In the genomic region with DNA sequence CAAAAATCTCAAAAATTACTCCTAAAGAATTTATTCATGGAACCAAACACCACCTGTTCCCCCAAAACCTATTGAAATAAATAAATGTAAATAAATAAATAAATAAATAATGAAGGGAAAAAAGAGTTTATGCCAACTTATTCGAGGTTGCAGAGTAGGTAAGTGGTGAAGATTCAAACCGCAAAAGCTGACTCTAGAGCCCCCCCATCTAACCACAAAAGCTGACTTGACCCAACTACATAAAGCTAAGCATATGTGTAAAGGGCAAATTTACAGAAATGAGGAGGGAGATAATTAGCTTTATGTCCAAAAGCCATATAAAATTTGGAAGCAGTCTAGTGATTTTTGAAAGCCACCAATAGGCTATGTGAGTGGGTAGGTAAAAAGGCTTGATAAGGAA, we compare ENCODE assay signal across 22 cellular contexts.
"Had no signal": no experiment of that assay in that cellular context is flagged by ENCODE, and none has a peak within 500 bp of the region (broad histone marks: within the 10 kb centered on the region; RNA-seq: fewer than 3 reads in every experiment).

No MANE protein-coding gene starts in this region.

- H3K27ac ChIP-seq: hepatocyte, left lung, left ventricle myocardium inferior, lower lobe of right lung had no signal

- H3K27me3 ChIP-seq: hepatocyte, left lung had no signal

- H3K4me1 ChIP-seq: left lung, left ventricle myocardium inferior, lower lobe of right lung had no signal

- H3K79me2 ChIP-seq: hepatocyte had no signal

- H3K4me2 ChIP-seq: hepatocyte had no signal

- H3K36me3 ChIP-seq: left lung, left ventricle myocardium inferior, lower lobe of right lung had no signal

- H3K9me3 ChIP-seq: left ventricle myocardium inferior, lower lobe of right lung, mucosa of descending colon had no signal

- DNase-seq: hippocampal formation; hypothalamus; immature natural killer cell; islet precursor cell; kidney; kidney glomerular epithelial cell; left cardiac atrium; left colon; left lung; left ventricle myocardium inferior; left ventricle myocardium superior; lower lobe of right lung; mammary epithelial cell; mesenchymal stem cell; mesendoderm; midbrain; mucosa of descending colon; naive B cell; naive thymus-derived CD4-positive, alpha-beta T cell had no signal

- H3K4me3 ChIP-seq: hepatocyte, left lung, left ventricle myocardium inferior, lower lobe of right lung, lung, mucosa of descending colon had no signal

- ATAC-seq: left cardiac atrium; left colon; left lobe of liver; left lung; left ventricle myocardium superior; lower lobe of right lung; mucosa of descending colon; naive thymus-derived CD4-positive, alpha-beta T cell had no signal

- H2AFZ ChIP-seq: hepatocyte had no signal
